In the genomic region with DNA sequence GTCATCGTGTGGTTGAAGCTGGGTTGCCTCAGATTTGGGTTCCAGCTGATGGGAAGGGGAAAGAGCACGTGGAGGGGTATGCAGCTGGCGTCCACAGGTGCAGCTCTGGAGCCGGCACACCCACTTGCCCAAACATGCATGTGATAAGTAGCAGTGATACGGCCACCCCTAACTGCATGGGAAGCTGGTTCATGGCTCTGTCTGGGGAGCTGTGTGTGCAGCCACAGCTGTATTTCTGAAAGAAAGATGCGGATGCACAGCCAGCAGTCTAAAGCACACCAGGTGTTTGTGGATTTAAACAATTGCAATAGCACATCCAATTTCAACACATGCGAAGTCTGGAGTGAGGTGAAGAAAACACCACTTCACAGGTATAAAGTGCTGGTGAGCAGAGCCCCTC, we compare ENCODE assay signal across 10 cellular contexts.
DNase-seq lines count a peak whose midpoint lies in the region; ATAC-seq and TF ChIP-seq lines count a peak whose summit lies in the region.
"Had no signal": no experiment of that assay in that cellular context is flagged by ENCODE, and none has a peak within 500 bp of the region (broad histone marks: within the 10 kb centered on the region; RNA-seq: fewer than 3 reads in every experiment).

No MANE protein-coding gene starts in this region.

- DNase-seq in activated CD8-positive, alpha-beta memory T cell treated with anti-CD3 and anti-CD28 coated beads, Interleukin-2, amount 10 ng/mL, durations not matched to agents 7 days and 5 days = no peak
- no peak for DNase-seq in activated CD8-positive, alpha-beta memory T cell treated with anti-CD3 and anti-CD28 coated beads, Interleukin-2, amount 50 U/mL, for 48 hours
- DNase-seq in MM.1S (peak; percentile 61), NCI-H524 (lab: John Stamatoyannopoulos, UW) (no peak), HK-2 (ENCODE audit: unreplicated experiment) (no peak), NCI-H524 treated with DMSO at 0.1 percent for 48 hours (lab: John Stamatoyannopoulos, UW) (no peak)
- DNase-seq: kidney glomerular epithelial cell had no signal

- no peaks in the 10 kb centered on the region for H3K9me3 ChIP-seq in MM.1S (replicated peaks; ENCODE audit: insufficient read depth, low read length)
- H3K9me3 ChIP-seq: BE2C had no signal

- peaks cover 13% of the 10 kb centered on the region; the same call in 1 of the 2 replicates for H3K4me1 ChIP-seq in MM.1S (ENCODE audit: low read length)

- H3K27ac ChIP-seq in MM.1S (ENCODE audit: low read length) = peak overlapping the region; percentile 99

- H3K27ac Mint-ChIP-seq in activated CD8-positive, alpha-beta memory T cell treated with anti-CD3 and anti-CD28 coated beads, Interleukin-2, amount 10 ng/mL, durations not matched to agents 7 days and 5 days = no peak overlapping the region
- H3K27ac Mint-ChIP-seq in stimulated activated memory B cell treated with anti-CD40 and anti-IgM and Interleukin-4, amounts not matched to agents 10 μg/mL and 1 μg/mL and 100 μg/mL, for 72 hours = peak overlapping the region; percentile 45

- H3F3A ChIP-seq in MM.1S (ENCODE audit: insufficient read depth, low read length) = peaks cover 12% of the 10 kb centered on the region

- peak overlapping the region; percentile 43 for H3K4me2 ChIP-seq in MM.1S (ENCODE audit: low read depth, low read length)

- ATAC-seq in activated CD8-positive, alpha-beta memory T cell treated with anti-CD3 and anti-CD28 coated beads, Interleukin-2, amount 10 ng/mL, durations not matched to agents 7 days and 5 days = peak; percentile 6
- peak; percentile 52 for ATAC-seq in HG02678 (IDR thresholded peaks at IDR 0.05; ENCODE audit: unreplicated experiment)
- peak; percentile 42 for ATAC-seq in stimulated activated memory B cell treated with anti-CD40 and anti-IgM and Interleukin-4, amounts not matched to agents 10 μg/mL and 1 μg/mL and 100 μg/mL, for 72 hours

- H3K9me3 Mint-ChIP-seq in activated CD8-positive, alpha-beta memory T cell treated with anti-CD3 and anti-CD28 coated beads, Interleukin-2, amount 10 ng/mL, durations not matched to agents 7 days and 5 days (ENCODE audit: low read depth) = no peaks in the 10 kb centered on the region
- no peaks in the 10 kb centered on the region for H3K9me3 Mint-ChIP-seq in stimulated activated memory B cell treated with anti-CD40 and anti-IgM and Interleukin-4, amounts not matched to agents 10 μg/mL and 1 μg/mL and 100 μg/mL, for 72 hours

- no peaks in the 10 kb centered on the region for H3K27me3 ChIP-seq in MM.1S (replicated peaks; ENCODE audit: insufficient read depth, low read length)
- H3K27me3 ChIP-seq: BE2C had no signal

- no peak for TF ChIP-seq CTCF in MM.1S (IDR thresholded peaks at IDR 0.05; ENCODE audit: low read length)

- peak overlapping the region; percentile 7; the same call in 1 of the 2 replicates for H3K4me3 ChIP-seq in MM.1S (ENCODE audit: low read length)

- H3K4me3 Mint-ChIP-seq in activated CD8-positive, alpha-beta memory T cell treated with anti-CD3 and anti-CD28 coated beads, Interleukin-2, amount 10 ng/mL, durations not matched to agents 7 days and 5 days = no peak overlapping the region
- H3K4me3 Mint-ChIP-seq in stimulated activated memory B cell treated with anti-CD40 and anti-IgM and Interleukin-4, amounts not matched to agents 10 μg/mL and 1 μg/mL and 100 μg/mL, for 72 hours = peak overlapping the region; percentile 1

- CTCF ChIA-PET in activated CD8-positive, alpha-beta memory T cell treated with anti-CD3 and anti-CD28 coated beads, Interleukin-2, amount 10 ng/mL, durations not matched to agents 7 days and 5 days (lab: Charles Lee) = interaction anchor here (0.7 to 2.1 kb wide), 3 partner anchors 8 to 746 kb away, joined by 3 to 10 read pairs (median 4); no protein-coding TSS in a partner anchor

- no peaks in the 10 kb centered on the region for H3K36me3 ChIP-seq in MM.1S (replicated peaks; ENCODE audit: insufficient read depth, low read length)
- H3K36me3 ChIP-seq: BE2C had no signal

- H3K9me2 ChIP-seq in MM.1S (replicated peaks; ENCODE audit: insufficient read depth, low read length) = no peaks in the 10 kb centered on the region

- H3K79me2 ChIP-seq in MM.1S (ENCODE audit: low read length) = no peaks in the 10 kb centered on the region

- no peaks in the 10 kb centered on the region for H3K36me3 Mint-ChIP-seq in activated CD8-positive, alpha-beta memory T cell treated with anti-CD3 and anti-CD28 coated beads, Interleukin-2, amount 10 ng/mL, durations not matched to agents 7 days and 5 days
- H3K36me3 Mint-ChIP-seq in stimulated activated memory B cell treated with anti-CD40 and anti-IgM and Interleukin-4, amounts not matched to agents 10 μg/mL and 1 μg/mL and 100 μg/mL, for 72 hours = no peaks in the 10 kb centered on the region

- peaks cover 24% of the 10 kb centered on the region for H3K4me1 Mint-ChIP-seq in activated CD8-positive, alpha-beta memory T cell treated with anti-CD3 and anti-CD28 coated beads, Interleukin-2, amount 10 ng/mL, durations not matched to agents 7 days and 5 days
- H3K4me1 Mint-ChIP-seq in stimulated activated memory B cell treated with anti-CD40 and anti-IgM and Interleukin-4, amounts not matched to agents 10 μg/mL and 1 μg/mL and 100 μg/mL, for 72 hours = peaks cover 28% of the 10 kb centered on the region

- H3K9ac ChIP-seq in MM.1S (ENCODE audit: low read length) = peak overlapping the region; percentile 75

- no peak overlapping the region for H2AFZ ChIP-seq in MM.1S (ENCODE audit: low read length)

- H4K20me1 ChIP-seq in MM.1S (ENCODE audit: insufficient read depth, low read length) = no peaks in the 10 kb centered on the region

- peaks cover 15% of the 10 kb centered on the region for H3K27me3 Mint-ChIP-seq in activated CD8-positive, alpha-beta memory T cell treated with anti-CD3 and anti-CD28 coated beads, Interleukin-2, amount 10 ng/mL, durations not matched to agents 7 days and 5 days
- H3K27me3 Mint-ChIP-seq in stimulated activated memory B cell treated with anti-CD40 and anti-IgM and Interleukin-4, amounts not matched to agents 10 μg/mL and 1 μg/mL and 100 μg/mL, for 72 hours = no peaks in the 10 kb centered on the region
